13 cellular contexts compared by ENCODE assay signal in the genomic region with DNA sequence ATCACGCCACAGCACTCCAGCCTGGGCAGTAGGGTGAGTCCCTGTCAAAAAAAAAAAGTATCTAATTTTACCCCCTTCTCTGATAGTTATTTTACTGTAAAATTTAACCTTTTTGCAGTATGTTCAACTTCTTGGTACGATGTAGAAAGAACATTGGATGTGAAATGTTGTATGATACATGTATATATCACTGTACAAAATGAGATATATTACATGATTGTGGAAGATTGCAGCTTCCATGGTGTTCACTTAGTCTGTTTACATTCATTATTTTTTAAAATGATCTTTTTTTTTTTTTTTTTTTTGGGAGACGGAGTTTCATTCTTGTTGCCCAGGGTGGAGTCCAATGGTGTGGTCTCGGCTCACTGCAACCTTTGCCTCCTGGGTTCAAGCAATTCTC. TPM values are rescaled to one million over a fixed set of nuclear protein-coding genes. Genes with fewer than 3 reads are reported as not detected.
DNase-seq lines count a peak whose midpoint lies in the region; ATAC-seq and TF ChIP-seq lines count a peak whose summit lies in the region.
"Had no signal": no experiment of that assay in that cellular context is flagged by ENCODE, and none has a peak within 500 bp of the region (broad histone marks: within the 10 kb centered on the region; RNA-seq: fewer than 3 reads in every experiment).

No MANE protein-coding gene starts in this region.

- no peaks in the 10 kb centered on the region for H3K9me3 Mint-ChIP-seq in stimulated activated naive CD8-positive, alpha-beta T cell treated with anti-CD3 and anti-CD28 coated beads, Interleukin-15, amount 100 ng/mL, for 72 hours
- no peaks in the 10 kb centered on the region for H3K9me3 Mint-ChIP-seq in brain
- H3K9me3 Mint-ChIP-seq in nephron = no peaks in the 10 kb centered on the region
- H3K9me3 Mint-ChIP-seq: activated naive CD4-positive, alpha-beta T cell treated with anti-CD3 and anti-CD28 coated beads for 36 hours; natural killer cell had no signal

- no peak overlapping the region for H3K27ac Mint-ChIP-seq in stimulated activated naive CD8-positive, alpha-beta T cell treated with anti-CD3 and anti-CD28 coated beads, Interleukin-15, amount 100 ng/mL, for 72 hours
- peak overlapping the region in 3 of 5 experiments; percentile 61 to 87 (median 83) for H3K27ac Mint-ChIP-seq in brain
- peak overlapping the region; percentile 61 to 85 (median 78) for H3K27ac Mint-ChIP-seq in nephron

- H3K36me3 Mint-ChIP-seq in brain (peaks cover 69% of the 10 kb centered on the region), nephron (ENCODE audit: low read depth) (peaks cover 40% of the 10 kb centered on the region)
- H3K36me3 Mint-ChIP-seq: natural killer cell had no signal

- H3K4me1 Mint-ChIP-seq in stimulated activated naive CD8-positive, alpha-beta T cell treated with anti-CD3 and anti-CD28 coated beads, Interleukin-15, amount 100 ng/mL, for 72 hours = peaks cover 67% of the 10 kb centered on the region
- peaks cover 78% of the 10 kb centered on the region for H3K4me1 Mint-ChIP-seq in brain
- peaks cover 44% of the 10 kb centered on the region for H3K4me1 Mint-ChIP-seq in nephron

- peak overlapping the region; percentile 39 to 67 for H3K4me3 Mint-ChIP-seq in stimulated activated naive CD8-positive, alpha-beta T cell treated with anti-CD3 and anti-CD28 coated beads, Interleukin-15, amount 100 ng/mL, for 72 hours
- H3K4me3 Mint-ChIP-seq in brain (peak overlapping the region; percentile 29 to 77 (median 70)), nephron (peak overlapping the region; percentile 36 to 55 (median 50))

- TF ChIP-seq CTCF in brain (conservative IDR thresholded peaks at IDR 0.05) = no peak
- no peak for TF ChIP-seq CTCF in nephron (IDR thresholded peaks at IDR 0.05; ENCODE audit: unreplicated experiment in 3 of 3)

- no peaks in the 10 kb centered on the region for H3K27me3 Mint-ChIP-seq in stimulated activated naive CD8-positive, alpha-beta T cell treated with anti-CD3 and anti-CD28 coated beads, Interleukin-15, amount 100 ng/mL, for 72 hours
- H3K27me3 Mint-ChIP-seq in brain = no peaks in the 10 kb centered on the region
- no peaks in the 10 kb centered on the region for H3K27me3 Mint-ChIP-seq in nephron (ENCODE audit: low read depth)

- no peak for ATAC-seq in stimulated activated naive CD8-positive, alpha-beta T cell treated with anti-CD3 and anti-CD28 coated beads, Interleukin-15, amount 100 ng/mL, for 72 hours
- no peak for ATAC-seq in stimulated activated naive CD8-positive, alpha-beta T cell treated with anti-CD3 and anti-CD28 coated beads, Interleukin-15, Interleukin-2, amounts not matched to agents 100 U/mL and 50 U/mL, for 24 hours
- ATAC-seq: natural killer cell had no signal

- no peak for DNase-seq in stimulated activated naive CD8-positive, alpha-beta T cell treated with anti-CD3 and anti-CD28 coated beads, Interleukin-15, amount 100 ng/mL, for 72 hours
- no peak for DNase-seq in stimulated activated naive CD8-positive, alpha-beta T cell treated with anti-CD3 and anti-CD28 coated beads, Interleukin-15, Interleukin-2, amounts not matched to agents 100 U/mL and 50 U/mL, for 24 hours
- no peak for DNase-seq in SIG-M5 (lab: John Stamatoyannopoulos, UW)
- no peak for DNase-seq in NCI-H1417 (lab: John Stamatoyannopoulos, UW)
- DNase-seq in DMS79 treated with DMSO at 0.1 percent for 48 hours (lab: John Stamatoyannopoulos, UW) = no peak
- DNase-seq in NCI-H2081 (lab: John Stamatoyannopoulos, UW) = no peak
- DNase-seq: activated CD4-positive, CD25-positive, alpha-beta regulatory T cell treated with anti-CD3 and anti-CD28 coated beads, Interleukin-2, amount 50 U/mL, for 72 hours; activated naive CD4-positive, alpha-beta T cell treated with anti-CD3 and anti-CD28 coated beads for 36 hours; natural killer cell; SHP77 treated with DMSO at 0.1 percent for 48 hours; stimulated activated naive CD4-positive, alpha-beta T cell treated with Interleukin-2 at 50 U/mL for 16 hours had no signal

RNA-seq across cellular contexts. Expression of a gene that starts 9.0 kb away (rescaled TPM):
- polyA plus RNA-seq in brain (ENCODE audit: insufficient read depth, low read depth, low replicate concordance) = 18.9 TPM

RNA-seq across cellular contexts. Expression of a gene that starts 34.7 kb away (rescaled TPM):
- not detected for polyA plus RNA-seq in brain (ENCODE audit: insufficient read depth, low read depth, low replicate concordance)

RNA-seq across cellular contexts. Expression of a gene that starts 52.6 kb away (rescaled TPM):
- polyA plus RNA-seq in brain (ENCODE audit: insufficient read depth, low read depth, low replicate concordance) = 109 TPM

RNA-seq across cellular contexts. Expression of a gene that starts 52.8 kb away (rescaled TPM):
- polyA plus RNA-seq in brain (ENCODE audit: insufficient read depth, low read depth, low replicate concordance) = not detected

Comparison
In these comparisons a context has a peak if more than half of its experiments do, and no peak if none do; other contexts are left out.
1. H3K27ac Mint-ChIP-seq: peak in brain (3 of 5) and nephron (3 of 3); none in stimulated activated naive CD8-positive, alpha-beta T cell treated with anti-CD3 and anti-CD28 coated beads, Interleukin-15, amount 100 ng/mL, for 72 hours (0 of 2).
2. Peak in every context shown above with its lines, with median percentiles within 50 percentile points of each other: H3K4me3 Mint-ChIP-seq.